In the genomic region with DNA sequence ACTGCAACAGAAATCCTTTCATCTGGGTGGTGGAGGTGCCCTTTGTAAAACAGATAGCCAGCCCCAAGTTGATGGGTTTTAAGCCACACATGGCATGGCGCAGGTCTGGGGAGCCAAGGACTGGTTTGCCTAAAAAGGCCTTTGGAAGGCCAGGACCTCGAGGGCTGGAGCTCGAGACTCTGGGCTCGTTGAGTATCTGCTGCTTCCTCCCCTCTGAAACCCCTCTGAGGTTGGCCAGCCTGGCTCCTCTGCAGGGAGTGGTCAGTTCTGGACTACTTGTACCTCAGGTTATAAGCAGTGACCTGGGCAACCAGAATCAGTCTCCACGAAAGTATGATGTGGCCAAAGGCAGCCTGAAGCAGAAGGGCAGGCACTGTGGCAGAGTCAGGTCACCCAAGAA, we compare ENCODE assay signal across 24 cellular contexts. TPM values are rescaled to one million over a fixed set of nuclear protein-coding genes. Genes with fewer than 3 reads are reported as not detected.
"Had no signal": no experiment of that assay in that cellular context is flagged by ENCODE, and none has a peak within 500 bp of the region (broad histone marks: within the 10 kb centered on the region; RNA-seq: fewer than 3 reads in every experiment).

No MANE protein-coding gene starts in this region.

- DNase-seq: IMR-90, MV-4-11, NCI-H1048, NCI-H1105, NCI-H1417, NCI-H146, NCI-H1694 treated with DMSO at 0.1 percent for 48 hours, NCI-H1930, NCI-H2081, NCI-H2107, NCI-H2227 treated with DMSO at 0.1 percent for 48 hours, NCI-H524 treated with DMSO at 0.1 percent for 48 hours, NCI-H69, NCI-H774, RPMI8226, SHP77, SK-N-SH, SW 1271, T-cell had no signal

- H3K4me3 ChIP-seq: K562 had no signal

- ATAC-seq: HepG2, K562, T-cell had no signal

- H3K9me3 ChIP-seq: SK-N-SH had no signal

RNA-seq across cellular contexts. Expression of a gene that starts 51.4 kb away (rescaled TPM):
- total RNA-seq: HepG2, IMR-90, K562, LHCN-M2, NCI-H460, SK-MEL-5 had no signal
